In the genomic region with DNA sequence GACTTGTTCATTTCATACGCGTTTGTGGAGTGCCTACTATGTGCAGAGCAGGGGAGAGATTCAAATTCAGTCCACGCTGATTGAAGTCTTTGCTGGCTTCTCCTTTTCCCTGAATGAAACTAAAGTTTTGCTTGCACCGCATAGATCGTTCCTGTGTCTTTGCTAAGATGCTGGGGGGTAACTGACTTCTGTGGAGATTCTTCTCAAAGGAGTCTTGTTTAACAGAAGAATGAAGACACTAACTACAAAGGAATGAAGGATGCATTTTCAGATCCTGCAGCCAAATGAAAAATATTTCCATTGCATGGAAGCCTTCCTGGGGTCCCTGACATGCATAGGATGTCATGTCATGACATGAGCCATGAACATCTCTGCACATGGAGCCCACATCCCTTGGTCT, we compare ENCODE assay signal across 18 cellular contexts. TPM values are rescaled to one million over a fixed set of nuclear protein-coding genes. Genes with fewer than 3 reads are reported as not detected.
DNase-seq lines count a peak whose midpoint lies in the region; ATAC-seq and TF ChIP-seq lines count a peak whose summit lies in the region.
"Had no signal": no experiment of that assay in that cellular context is flagged by ENCODE, and none has a peak within 500 bp of the region (broad histone marks: within the 10 kb centered on the region; RNA-seq: fewer than 3 reads in every experiment).

No MANE protein-coding gene starts in this region.

- H3K79me1 ChIP-seq in IMR-90 (ENCODE audit: low read depth in 1 of 2, low read length in 2 of 2), result no peaks in the 10 kb centered on the region; a peak in 1 of 4 replicates

- H3K79me2 ChIP-seq in smooth muscle cell (ENCODE audit: low read depth), result no peaks in the 10 kb centered on the region

- ATAC-seq in IMR-90 (ENCODE audit: low read depth) (peak; percentile 48), Right ventricle myocardium superior (ENCODE audit: poor library complexity) (no peak)
- ATAC-seq: A549 had no signal

- H4K20me1 ChIP-seq in IMR-90 (ENCODE audit: insufficient read depth, low read length), result no peaks in the 10 kb centered on the region
- H4K20me1 ChIP-seq in smooth muscle cell (ENCODE audit: low read depth), result no peaks in the 10 kb centered on the region

- H2BK5ac ChIP-seq in IMR-90 (ENCODE audit: low read depth, low read length, poor library complexity, severe bottlenecking), result peak overlapping the region; percentile 69

- peak overlapping the region; percentile 24; the same call in 1 of the 2 replicates for H3K56ac ChIP-seq in IMR-90 (ENCODE audit: extremely low read depth, insufficient read depth, low read length)

- 100% methylated on average over 2 of the region's 5 CpGs; no CpG with 5 or more reads in 1 of the 2 experiments for WGBS in IMR-90 (ENCODE audit: extremely low coverage in 2 of 2, insufficient read length in 1 of 2), 2 experiments
- 90% methylated on average over 5 of the region's 5 CpGs for WGBS in smooth muscle cell (ENCODE audit: low lambda C conversion rate)

- H2BK20ac ChIP-seq in IMR-90 (ENCODE audit: low read depth, low read length), result peak overlapping the region; percentile 90

- no peak for TF ChIP-seq POLR2A in IMR-90 (IDR thresholded peaks at IDR 0.05; ENCODE audit: low read depth, low read length)

- peak overlapping the region; percentile 70 for H2AK9ac ChIP-seq in IMR-90 (replicated peaks; ENCODE audit: low read depth, low read length, poor library complexity)

- no peak for TF ChIP-seq CTCF in IMR-90 (conservative IDR thresholded peaks at IDR 0.05; ENCODE audit: low read depth, low read length)
- TF ChIP-seq CTCF in brain microvascular endothelial cell (IDR thresholded peaks at IDR 0.05; ENCODE audit: low read depth, low read length, missing control alignments), result no peak
- TF ChIP-seq CTCF in smooth muscle cell (IDR thresholded peaks at IDR 0.05; ENCODE audit: borderline replicate concordance, insufficient read depth, poor library complexity, severe bottlenecking), result no peak

- H2AK5ac ChIP-seq in IMR-90 (ENCODE audit: low read depth, low read length), result peak overlapping the region; percentile 85; the same call in 1 of the 2 replicates

- no peaks in the 10 kb centered on the region for H3K9me3 ChIP-seq in IMR-90 (ENCODE audit: control insufficient read depth, insufficient read depth, low read length)
- no peaks in the 10 kb centered on the region for H3K9me3 ChIP-seq in smooth muscle cell (replicated peaks; ENCODE audit: low read depth)
- H3K9me3 ChIP-seq: A549, Caco-2, SJCRH30 had no signal

- H4K5ac ChIP-seq in IMR-90 (ENCODE audit: low read depth, low read length), result no peak overlapping the region

- H3K4me3 ChIP-seq in IMR-90 (ENCODE audit: insufficient read depth, low read depth, low read length) (no peak overlapping the region), brain microvascular endothelial cell (ENCODE audit: low read depth, low read length) (no peak overlapping the region), smooth muscle cell (no peak overlapping the region)
- H3K4me3 ChIP-seq: A549; BLaER1 treated with 17β-estradiol and CSF1 and Interleukin-3, amounts not matched to agents 10 nM and 100 nM; PC-9; SJCRH30 had no signal

- peaks cover 17% of the 10 kb centered on the region for H3K9me1 ChIP-seq in IMR-90 (ENCODE audit: insufficient read depth, low read length)

- in situ Hi-C loops in IMR-90 (cut with MboI; ENCODE audit: low sequenced_read_pairs), result no loop called here
- in situ Hi-C loops in brain microvascular endothelial cell (cut with HindIII; ENCODE audit: low pct_ligation_motif_present, low sequenced_read_pairs), result no loop called here

- H4K8ac ChIP-seq in IMR-90 (ENCODE audit: low read depth in 2 of 2, low read length in 2 of 2), result peak overlapping the region; percentile 39 to 87; a peak in 2 of 4 replicates

- peak overlapping the region; percentile 88 for H3K14ac ChIP-seq in IMR-90 (replicated peaks; ENCODE audit: low read depth, low read length)

- POLR2A ChIA-PET in IMR-90 (lab: Charles Lee; ENCODE audit: unreplicated experiment), result no interaction called here

- H2BK15ac ChIP-seq in IMR-90 (ENCODE audit: low read depth, low read length), result peak overlapping the region; percentile 52; the same call in 1 of the 3 replicates

- peaks cover 15% of the 10 kb centered on the region for H3K4me1 ChIP-seq in IMR-90 (ENCODE audit: control insufficient read depth, insufficient read depth, low read length)
- peaks cover 2% of the 10 kb centered on the region for H3K4me1 ChIP-seq in smooth muscle cell (ENCODE audit: low read depth)
- H3K4me1 ChIP-seq: A549, SJCRH30 had no signal

- H3K9ac ChIP-seq in IMR-90 (ENCODE audit: low read depth, low read length) (no peak overlapping the region), smooth muscle cell (ENCODE audit: low read depth) (peak overlapping the region; percentile 8)
- H3K9ac ChIP-seq: BLaER1 treated with 17β-estradiol and CSF1 and Interleukin-3, amounts not matched to agents 10 nM and 100 nM had no signal

- H3K4me2 ChIP-seq in IMR-90 (ENCODE audit: low read depth, low read length) (0 out of 2 replicates have a peak overlapping the region, but pooled peaks have one; percentile 9), smooth muscle cell (no peak overlapping the region)
- H3K4me2 ChIP-seq: A549; BLaER1 treated with 17β-estradiol and CSF1 and Interleukin-3, amounts not matched to agents 10 nM and 100 nM; PC-9 had no signal

- dilution Hi-C loops in IMR-90 (cut with HindIII; ENCODE audit: low sequenced_read_pairs, unreplicated experiment), result no loop called here

- H3K18ac ChIP-seq in IMR-90 (ENCODE audit: low read depth, low read length), result peak overlapping the region; percentile 2; the same call in 1 of the 2 replicates

- CTCF ChIA-PET in IMR-90 (lab: Yijun Ruan, JAX), result no interaction called here

- H3F3A ChIP-seq in smooth muscle cell (ENCODE audit: low read depth), result no peaks in the 10 kb centered on the region

- peak overlapping the region; percentile 50; the same call in 1 of the 2 replicates for H3K23ac ChIP-seq in IMR-90 (ENCODE audit: low read depth, low read length)

- intact Hi-C loops in IMR-90 (cut with micrococcal nuclease) (no loop called here), Right ventricle myocardium superior (cut with DNase I) (no loop called here)

- BruUV-seq in IMR-90 (replicated peaks; lab: Mats Ljungman, UMichigan), result no TSS peak

- DNase-seq in EH (ENCODE audit: low read depth), result peak; percentile 70
- DNase-seq in IMR-90, result peak; percentile 70
- DNase-seq in brain microvascular endothelial cell, result peak; percentile 38
- DNase-seq in smooth muscle cell (lab: John Stamatoyannopoulos, UW; ENCODE audit: unreplicated experiment), result no peak
- no peak for DNase-seq in DMS 273 (lab: John Stamatoyannopoulos, UW; ENCODE audit: unreplicated experiment)
- DNase-seq in Right ventricle myocardium superior, result no peak
- no peak for DNase-seq in SIG-M5 (lab: John Stamatoyannopoulos, UW)
- DNase-seq: Caco-2; CD4-positive, alpha-beta memory T cell; NCI-H1105 treated with DMSO at 0.1 percent for 48 hours; NCI-H2029 treated with DMSO at 0.1 percent for 48 hours; NCI-H226; NCI-H510A treated with DMSO at 0.1 percent for 48 hours; NCI-H748 treated with DMSO at 0.1 percent for 48 hours; PC-9; SJCRH30 had no signal

- H3K36me3 ChIP-seq in IMR-90 (ENCODE audit: control insufficient read depth, insufficient read depth, low read length), result no peaks in the 10 kb centered on the region
- H3K36me3 ChIP-seq in brain microvascular endothelial cell (replicated peaks), result no peaks in the 10 kb centered on the region
- no peaks in the 10 kb centered on the region for H3K36me3 ChIP-seq in smooth muscle cell (ENCODE audit: low read depth)
- H3K36me3 ChIP-seq: BLaER1 treated with 17β-estradiol and CSF1 and Interleukin-3, amounts not matched to agents 10 nM and 100 nM; SJCRH30 had no signal

- no peak overlapping the region for H2AFZ ChIP-seq in IMR-90 (replicated peaks; ENCODE audit: low read length, poor library complexity)
- H2AFZ ChIP-seq in smooth muscle cell (ENCODE audit: low read depth), result no peak overlapping the region
- H2AFZ ChIP-seq: PC-9 had no signal

- H4K91ac ChIP-seq in IMR-90 (ENCODE audit: insufficient read depth, low read depth, low read length), result peak overlapping the region; percentile 69

- peak overlapping the region; percentile 87 for H2BK120ac ChIP-seq in IMR-90 (ENCODE audit: low read depth, low read length)

- H3K27ac ChIP-seq in IMR-90 (ENCODE audit: insufficient read depth, low read length), result no peak overlapping the region; the same call in 1 of the 2 replicates
- peak overlapping the region; percentile 92 for H3K27ac ChIP-seq in brain microvascular endothelial cell
- peak overlapping the region; percentile 43 for H3K27ac ChIP-seq in smooth muscle cell (ENCODE audit: low read depth)
- H3K27ac ChIP-seq: A549; BLaER1 treated with 17β-estradiol and CSF1 and Interleukin-3, amounts not matched to agents 10 nM and 100 nM; PC-9; SJCRH30 had no signal

- H3K27me3 ChIP-seq in IMR-90 (ENCODE audit: control insufficient read depth, insufficient read depth, low read length) (no peaks in the 10 kb centered on the region), brain microvascular endothelial cell (replicated peaks) (no peaks in the 10 kb centered on the region), smooth muscle cell (ENCODE audit: low read depth) (peaks cover 19% of the 10 kb centered on the region)

- peak overlapping the region; percentile 64 for H3K4ac ChIP-seq in IMR-90 (ENCODE audit: low read depth, low read length)

- no peak for TF ChIP-seq RAD21 in IMR-90 (IDR thresholded peaks at IDR 0.05; ENCODE audit: low read length)

TF ChIP-seq in IMR-90, 13 proteins besides CTCF, POLR2A, EP300 and RAD21 (continues in another document):
- TF ChIP-seq MXI1 (IDR thresholded peaks at IDR 0.05; ENCODE audit: borderline replicate concordance, low read depth, low read length) (no peak), RCOR1 (IDR thresholded peaks at IDR 0.05; ENCODE audit: insufficient replicate concordance, low read length) (no peak), CHD1 (IDR thresholded peaks at IDR 0.05; ENCODE audit: low read depth, low read length) (no peak), FOS (IDR thresholded peaks at IDR 0.05; ENCODE audit: low read depth, low read length) (no peak)
- TF ChIP-seq, protein P1, sequence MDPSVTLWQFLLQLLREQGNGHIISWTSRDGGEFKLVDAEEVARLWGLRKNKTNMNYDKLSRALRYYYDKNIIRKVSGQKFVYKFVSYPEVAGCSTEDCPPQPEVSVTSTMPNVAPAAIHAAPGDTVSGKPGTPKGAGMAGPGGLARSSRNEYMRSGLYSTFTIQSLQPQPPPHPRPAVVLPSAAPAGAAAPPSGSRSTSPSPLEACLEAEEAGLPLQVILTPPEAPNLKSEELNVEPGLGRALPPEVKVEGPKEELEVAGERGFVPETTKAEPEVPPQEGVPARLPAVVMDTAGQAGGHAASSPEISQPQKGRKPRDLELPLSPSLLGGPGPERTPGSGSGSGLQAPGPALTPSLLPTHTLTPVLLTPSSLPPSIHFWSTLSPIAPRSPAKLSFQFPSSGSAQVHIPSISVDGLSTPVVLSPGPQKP (IDR thresholded peaks at IDR 0.05; ENCODE audit: borderline replicate concordance, low read depth, low read length), result no peak

RNA-seq across cellular contexts. Expression of a gene that starts 26.9 kb away (rescaled TPM):
- 8.3 and 9.3 TPM in 2 replicates for total RNA-seq in IMR-90 (2012; rRNA removed)
- 22.1 and 22.7 TPM in 2 replicates for polyA plus RNA-seq in IMR-90 (2012; rRNA removed)
- 11.9 and 21.1 TPM in 2 replicates for polyA plus RNA-seq in IMR-90 (2012; cell fraction: cytosol; rRNA removed)
- polyA plus RNA-seq in IMR-90 (2012; cell fraction: nucleus; rRNA removed; ENCODE audit: low replicate concordance), result 23.3 and 30.1 TPM in 2 replicates
- 15.1 and 17.3 TPM in 2 replicates for total RNA-seq in smooth muscle cell
- 13.6 and 15.3 TPM in 2 replicates for polyA plus RNA-seq in smooth muscle cell
- total RNA-seq in Right ventricle myocardium superior, result 20.9 TPM

Comparison
In these comparisons a context has a peak if more than half of its experiments do, and no peak if none do; other contexts are left out.
1. DNase-seq: peak in EH (single experiment), IMR-90 (single experiment) and brain microvascular endothelial cell (single experiment); none in smooth muscle cell (single experiment), DMS 273 (single experiment), Right ventricle myocardium superior (single experiment) and SIG-M5 (single experiment).